In the genomic region with DNA sequence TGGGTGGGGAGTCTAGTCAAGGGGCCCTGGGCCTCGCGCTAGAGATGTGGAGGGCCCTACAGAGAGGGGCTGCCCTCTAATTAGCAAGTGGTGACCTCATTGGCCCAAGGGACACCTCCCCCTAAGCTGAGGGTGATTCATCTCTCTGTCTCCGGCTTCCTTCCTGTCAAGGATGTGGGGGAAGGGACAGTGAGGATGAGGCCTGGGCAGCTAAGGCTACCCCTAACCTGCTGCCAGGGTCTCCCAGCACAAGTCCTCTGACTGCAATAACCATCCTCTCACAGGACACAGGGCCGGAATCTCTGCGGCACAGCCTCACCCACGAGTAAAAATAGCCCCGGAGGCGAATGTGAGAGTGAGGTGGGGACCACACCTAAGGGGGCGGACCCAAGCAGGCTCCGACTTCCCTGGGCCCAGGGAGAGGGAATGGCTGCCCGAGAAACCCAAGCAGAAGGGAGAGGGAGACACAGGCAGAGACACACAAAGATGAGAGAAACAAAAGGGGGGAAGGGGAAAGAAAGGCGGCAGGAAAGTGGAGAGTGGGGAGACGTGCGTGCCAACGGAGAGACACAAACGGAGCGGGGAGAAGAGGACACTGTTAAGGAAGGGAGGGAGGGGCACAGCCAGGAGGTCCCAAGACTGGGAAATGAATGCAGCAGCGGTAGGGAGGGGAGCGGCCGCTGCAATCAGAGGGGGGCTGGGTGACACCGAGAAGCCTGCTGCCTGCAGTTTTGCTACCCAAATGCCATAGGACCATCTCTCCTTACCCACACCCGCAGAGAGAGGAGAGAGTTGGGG, we compare ENCODE assay signal across 9 cellular contexts. TPM values are rescaled to one million over a fixed set of nuclear protein-coding genes. Genes with fewer than 3 reads are reported as not detected.
DNase-seq lines count a peak whose midpoint lies in the region; ATAC-seq and TF ChIP-seq lines count a peak whose summit lies in the region.
"Had no signal": no experiment of that assay in that cellular context is flagged by ENCODE, and none has a peak within 500 bp of the region (broad histone marks: within the 10 kb centered on the region; RNA-seq: fewer than 3 reads in every experiment).

No MANE protein-coding gene starts in this region.

- DNase-seq in CMK (ENCODE audit: low read depth), result peak; percentile 82
- DNase-seq in HCT116 (ENCODE audit: low read depth, low spot score), result no peak
- DNase-seq in SJSA1 (ENCODE audit: low read depth in 1 of 2, low spot score in 2 of 2), result peak; percentile 88 to 92
- peak; percentile 55 to 80 for DNase-seq in activated naive CD4-positive, alpha-beta T cell treated with anti-CD3 and anti-CD28 coated beads, Interleukin-2, amount 50 U/mL, for 72 hours (ENCODE audit: low spot score in 2 of 2)
- peak; percentile 77 for DNase-seq in left cardiac atrium
- peak; percentile 59 for DNase-seq in retina
- DNase-seq in G401 (ENCODE audit: low spot score), result no peak

- no peaks in the 10 kb centered on the region; the same call in 1 of the 2 replicates for H4K20me1 ChIP-seq in HCT116 (ENCODE audit: insufficient read depth)

- no TSS peak for BruUV-seq in HCT116 (replicated peaks; lab: Mats Ljungman, UMichigan)

- no peaks in the 10 kb centered on the region for H3K9me2 ChIP-seq in HCT116 (ENCODE audit: insufficient read depth)

- H3K79me2 ChIP-seq in HCT116 (ENCODE audit: insufficient read depth, low read length), result peaks cover 46% of the 10 kb centered on the region

- H3K4me2 ChIP-seq in HCT116 (ENCODE audit: low read length), result peak overlapping the region; percentile 83

- peak overlapping the region; percentile 95 to 97 for H3K27ac Mint-ChIP-seq in activated naive CD4-positive, alpha-beta T cell treated with anti-CD3 and anti-CD28 coated beads, Interleukin-2, amount 50 U/mL, for 72 hours

- TF ChIP-seq POLR2A in HCT116 (IDR thresholded peaks at IDR 0.05; ENCODE audit: borderline replicate concordance, extremely low read depth, insufficient read depth, insufficient read length), result no peak

- TF ChIP-seq CTCF in HCT116 (IDR thresholded peaks at IDR 0.05 in 2 of 3, conservative IDR thresholded peaks at IDR 0.05 in 1 of 3; ENCODE audit: borderline replicate concordance in 1 of 3, insufficient read depth in 1 of 3, low read depth in 2 of 3, low read length in 2 of 3), result no peak

- H3K36me3 Mint-ChIP-seq in activated naive CD4-positive, alpha-beta T cell treated with anti-CD3 and anti-CD28 coated beads, Interleukin-2, amount 50 U/mL, for 72 hours, result peaks cover 56 to 60% of the 10 kb centered on the region in 2 donors

- H2AFZ ChIP-seq in HCT116 (ENCODE audit: low read depth, low read length, poor library complexity, severe bottlenecking), result no peak overlapping the region

- POLR2A ChIA-PET in HCT116 (lab: Charles Lee), result interaction anchor here (0.7 to 1.8 kb wide), 3 partner anchors 40 to 105 kb away, joined by 4 to 10 read pairs (median 4); a partner anchor contains a TSS

- H3K27ac ChIP-seq in HCT116 (ENCODE audit: low read depth, low read length) (peak overlapping the region; percentile 95), SJSA1 (peak overlapping the region; percentile 78)

- no peaks in the 10 kb centered on the region for H3K9me3 ChIP-seq in HCT116 (ENCODE audit: control insufficient read depth in 1 of 2, insufficient read depth in 1 of 2, low read depth in 1 of 2, low read length in 2 of 2)
- peaks cover 2% of the 10 kb centered on the region for H3K9me3 ChIP-seq in SJSA1 (replicated peaks)

- RAD21 ChIA-PET in HCT116 (lab: Charles Lee; ENCODE audit: low non-redundant PET in 1 of 2, low total read pairs in 2 of 2, uncharacterized antibody in 2 of 2, unreplicated experiment in 2 of 2), result interaction anchor here (0.6 to 1.1 kb wide), 2 partner anchors 40 to 54 kb away, joined by 3 to 4 read pairs; no protein-coding TSS in a partner anchor

- in situ Hi-C loops in G401 (cut with HindIII; ENCODE audit: low sequenced_read_pairs), result no loop called here

- ATAC-seq in HCT116 (peak; percentile 19; the same call in 1 of the 2 replicates), left cardiac atrium (peak in 1 of 2 donors; percentile 41), GM18511 (IDR thresholded peaks at IDR 0.05; ENCODE audit: unreplicated experiment) (no peak)
- ATAC-seq in activated naive CD4-positive, alpha-beta T cell treated with anti-CD3 and anti-CD28 coated beads, Interleukin-2, amount 50 U/mL, for 72 hours, result peak; percentile 42 to 53

- peak overlapping the region; percentile 82 for H3K9ac ChIP-seq in HCT116 (ENCODE audit: low read length)

- H3K27me3 ChIP-seq in HCT116 (ENCODE audit: insufficient read depth, low read length) (no peaks in the 10 kb centered on the region), SJSA1 (replicated peaks) (no peaks in the 10 kb centered on the region)

- CTCF ChIA-PET in HCT116 (lab: Charles Lee), result no interaction called here

- H3K36me3 ChIP-seq in HCT116 (ENCODE audit: control insufficient read depth in 1 of 2, insufficient read depth in 2 of 2, low read length in 2 of 2) (peaks cover 25 to 31% of the 10 kb centered on the region in 2 experiments), SJSA1 (peaks cover 62% of the 10 kb centered on the region)

- no peak for TF ChIP-seq RAD21 in HCT116 (IDR thresholded peaks at IDR 0.05; ENCODE audit: low read depth)

- peak overlapping the region; percentile 74 to 91 for H3K4me3 ChIP-seq in HCT116 (replicated peaks in 1 of 2; ENCODE audit: low read depth in 1 of 2, low read length in 2 of 2)
- peak overlapping the region; percentile 53 for H3K4me3 ChIP-seq in SJSA1

- H3K9me3 Mint-ChIP-seq in activated naive CD4-positive, alpha-beta T cell treated with anti-CD3 and anti-CD28 coated beads, Interleukin-2, amount 50 U/mL, for 72 hours, result no peaks in the 10 kb centered on the region

- H3K4me1 ChIP-seq in HCT116 (ENCODE audit: control insufficient read depth in 1 of 2, insufficient read depth in 2 of 2, low read length in 2 of 2) (peaks cover 38 to 57% of the 10 kb centered on the region in 2 experiments), SJSA1 (replicated peaks) (peaks cover 51% of the 10 kb centered on the region)

- intact Hi-C loops in HCT116 (cut with micrococcal nuclease), result loop anchor here (5.0 kb wide), 2 partner anchors 68 to 97 kb away; a partner anchor contains a TSS
- intact Hi-C loops in left cardiac atrium (cut with DNase I), result loop anchor here in 1 of 2 donors (10.0 kb wide), 2 partner anchors 60 to 100 kb away; a partner anchor contains a TSS

TF ChIP-seq in HCT116, 20 proteins besides CTCF, POLR2A, EP300 and RAD21:
- TF ChIP-seq, protein P1, sequence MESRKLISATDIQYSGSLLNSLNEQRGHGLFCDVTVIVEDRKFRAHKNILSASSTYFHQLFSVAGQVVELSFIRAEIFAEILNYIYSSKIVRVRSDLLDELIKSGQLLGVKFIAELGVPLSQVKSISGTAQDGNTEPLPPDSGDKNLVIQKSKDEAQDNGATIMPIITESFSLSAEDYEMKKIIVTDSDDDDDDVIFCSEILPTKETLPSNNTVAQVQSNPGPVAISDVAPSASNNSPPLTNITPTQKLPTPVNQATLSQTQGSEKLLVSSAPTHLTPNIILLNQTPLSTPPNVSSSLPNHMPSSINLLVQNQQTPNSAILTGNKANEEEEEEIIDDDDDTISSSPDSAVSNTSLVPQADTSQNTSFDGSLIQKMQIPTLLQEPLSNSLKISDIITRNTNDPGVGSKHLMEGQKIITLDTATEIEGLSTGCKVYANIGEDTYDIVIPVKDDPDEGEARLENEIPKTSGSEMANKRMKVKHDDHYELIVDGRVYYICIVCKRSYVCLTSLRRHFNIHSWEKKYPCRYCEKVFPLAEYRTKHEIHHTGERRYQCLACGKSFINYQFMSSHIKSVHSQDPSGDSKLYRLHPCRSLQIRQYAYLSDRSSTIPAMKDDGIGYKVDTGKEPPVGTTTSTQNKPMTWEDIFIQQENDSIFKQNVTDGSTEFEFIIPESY (IDR thresholded peaks at IDR 0.05; ENCODE audit: extremely low read depth, insufficient replicate concordance, low read length), result no peak
- TF ChIP-seq YY1 (IDR thresholded peaks at IDR 0.05; ENCODE audit: extremely low read depth, insufficient replicate concordance, low read depth, low read length), result peak; percentile 14

RNA-seq across cellular contexts. Expression of a gene that starts 1.4 kb away (rescaled TPM):
- total RNA-seq in HCT116 (2021; ENCODE audit: unreplicated experiment) (432 TPM), left cardiac atrium (100 to 1,000 TPM; 151 to 196 TPM)
- polyA plus RNA-seq in HCT116 (2012), result 496 and 580 TPM in 2 replicates
- total RNA-seq in SJSA1 (2014; rRNA removed; shearing (Covaris generic)), result 1,071 and 1,205 TPM in 2 replicates
- total RNA-seq in activated naive CD4-positive, alpha-beta T cell treated with anti-CD3 and anti-CD28 coated beads, Interleukin-2, amount 50 U/mL, for 72 hours, result 100 to 1,000 TPM; 440 to 455 TPM
- total RNA-seq in G401 (2014; rRNA removed; shearing (Covaris generic)), result 868 and 869 TPM in 2 replicates

RNA-seq across cellular contexts. Expression of a gene that starts 4.9 kb away (rescaled TPM):
- total RNA-seq in HCT116 (2021; ENCODE audit: unreplicated experiment), result 90.4 TPM
- 49.3 and 53.4 TPM in 2 replicates for polyA plus RNA-seq in HCT116 (2012)
- 3.9 and 16.7 TPM in 2 replicates for total RNA-seq in SJSA1 (2014; rRNA removed; shearing (Covaris generic))
- total RNA-seq in activated naive CD4-positive, alpha-beta T cell treated with anti-CD3 and anti-CD28 coated beads, Interleukin-2, amount 50 U/mL, for 72 hours, result 100 to 1,000 TPM; 116 to 158 TPM
- total RNA-seq in left cardiac atrium, result 1 to 10 TPM; 2.6 to 3.0 TPM
- 3.2 and 7.1 TPM in 2 replicates for total RNA-seq in G401 (2014; rRNA removed; shearing (Covaris generic))

RNA-seq across cellular contexts. Expression of a gene that starts 5.8 kb away (rescaled TPM):
- 43.4 TPM for total RNA-seq in HCT116 (2021; ENCODE audit: unreplicated experiment)
- 43.2 and 45.3 TPM in 2 replicates for polyA plus RNA-seq in HCT116 (2012)
- 80.0 and 128 TPM in 2 replicates for total RNA-seq in SJSA1 (2014; rRNA removed; shearing (Covaris generic))
- total RNA-seq in activated naive CD4-positive, alpha-beta T cell treated with anti-CD3 and anti-CD28 coated beads, Interleukin-2, amount 50 U/mL, for 72 hours, result 10 to 100 TPM in 1 of 2 donors, 1 to 10 TPM in 1; 6.7 to 42.6 TPM
- total RNA-seq in left cardiac atrium, result 10 to 100 TPM; 55.6 to 56.2 TPM
- 141 and 183 TPM in 2 replicates for total RNA-seq in G401 (2014; rRNA removed; shearing (Covaris generic))

RNA-seq across cellular contexts. Expression of a gene that starts 11.7 kb away (rescaled TPM):
- total RNA-seq in HCT116 (2021; ENCODE audit: unreplicated experiment) (0.42 TPM), left cardiac atrium (under 1 TPM; 0.39 to 0.41 TPM)
- 0.32 and 0.65 TPM in 2 replicates for polyA plus RNA-seq in HCT116 (2012)
- not detected in 2 replicates for total RNA-seq in SJSA1 (2014; rRNA removed; shearing (Covaris generic))
- not detected for total RNA-seq in activated naive CD4-positive, alpha-beta T cell treated with anti-CD3 and anti-CD28 coated beads, Interleukin-2, amount 50 U/mL, for 72 hours
- not detected in 2 replicates for total RNA-seq in G401 (2014; rRNA removed; shearing (Covaris generic))

RNA-seq across cellular contexts. Expression of a gene that starts 13.4 kb away (rescaled TPM):
- 0.54 TPM for total RNA-seq in HCT116 (2021; ENCODE audit: unreplicated experiment)
- polyA plus RNA-seq in HCT116 (2012), result 0.17 and 0.41 TPM in 2 replicates
- not detected in 2 replicates for total RNA-seq in SJSA1 (2014; rRNA removed; shearing (Covaris generic))
- not detected for total RNA-seq in activated naive CD4-positive, alpha-beta T cell treated with anti-CD3 and anti-CD28 coated beads, Interleukin-2, amount 50 U/mL, for 72 hours
- total RNA-seq in left cardiac atrium, result not detected
- total RNA-seq in G401 (2014; rRNA removed; shearing (Covaris generic)), result not detected in 2 replicates
- total RNA-seq: activated CD8-positive, alpha-beta memory T cell treated with anti-CD3 and anti-CD28 coated beads for 36 hours had no signal

Comparison
In these comparisons a context has a peak if more than half of its experiments do, and no peak if none do; other contexts are left out.
1. DNase-seq: peak in CMK (single experiment), SJSA1 (2 of 2), activated naive CD4-positive, alpha-beta T cell treated with anti-CD3 and anti-CD28 coated beads, Interleukin-2, amount 50 U/mL, for 72 hours (2 of 2), left cardiac atrium (single experiment) and retina (single experiment); none in HCT116 (single experiment) and G401 (single experiment).